In genomic region chr21:43778469-43779335, GRCh38 we compare ENCODE assay signal across 10 cellular contexts. TPM values are rescaled to one million over a fixed set of nuclear protein-coding genes. Genes with fewer than 3 reads are reported as not detected.
A peak's percentile ranks its signal among the peaks of the same experiment; 100 is the strongest.
DNase-seq lines count a peak whose midpoint lies in the region; FAIRE-seq and TF ChIP-seq lines count a peak whose summit lies in the region.
"Had no signal": no experiment of that assay in that cellular context is flagged by ENCODE, and none has a peak within 500 bp of the region (broad histone marks: within the 10 kb centered on the region; RNA-seq: fewer than 3 reads in every experiment).

No MANE protein-coding gene starts in this region.

- H3K79me2 ChIP-seq in OCI-LY1 (ENCODE audit: insufficient read depth, low read length) = no peaks in the 10 kb centered on the region

- H3K27ac ChIP-seq in OCI-LY1 (ENCODE audit: low read depth, low read length, poor library complexity, severe bottlenecking) (peak overlapping the region; percentile 87), skin epidermis (peak overlapping the region in 17 of 21 experiments; percentile 22 to 81 (median 55))

- DNase-seq in GM12891 (ENCODE audit: insufficient read length, low spot score) (no peak), bronchial epithelial cell (ENCODE audit: low read depth) (peak; percentile 79), DMS53 treated with DMSO at 0.1 percent for 48 hours (lab: John Stamatoyannopoulos, UW; ENCODE audit: unreplicated experiment) (no peak), GM20000 (ENCODE audit: low spot score) (no peak), HuH-7.5 (ENCODE audit: low spot score) (no peak)
- DNase-seq: NCI-H2171, T1000 had no signal

- H3K4me1 ChIP-seq in OCI-LY1 (ENCODE audit: insufficient read depth, low read length, severe bottlenecking) = peaks cover 71% of the 10 kb centered on the region

- no peaks in the 10 kb centered on the region for H4K20me1 ChIP-seq in OCI-LY1 (ENCODE audit: insufficient read depth, low read length)

- H2AFZ ChIP-seq in OCI-LY1 (ENCODE audit: low read length) = no peak overlapping the region

- peak overlapping the region; percentile 58 for H3K9ac ChIP-seq in OCI-LY1 (ENCODE audit: low read length)

- H3K27me3 ChIP-seq in OCI-LY1 (ENCODE audit: insufficient read depth, low read length) = no peaks in the 10 kb centered on the region
- no peaks in the 10 kb centered on the region for H3K27me3 ChIP-seq in bronchial epithelial cell (ENCODE audit: control insufficient read depth, insufficient read depth, low read length)

- TF ChIP-seq CTCF in OCI-LY1 (IDR thresholded peaks at IDR 0.05; ENCODE audit: low read length) (peak; percentile 15; the same call in 1 of the 2 replicates), bronchial epithelial cell (IDR thresholded peaks at IDR 0.05; ENCODE audit: insufficient read depth, low read length, severe bottlenecking) (no peak), GM20000 (IDR thresholded peaks at IDR 0.05; ENCODE audit: extremely low read depth, missing control alignments) (no peak)

- H3K4me2 ChIP-seq in OCI-LY1 (ENCODE audit: low read length) = peak overlapping the region; percentile 71

- H3F3A ChIP-seq in OCI-LY1 (ENCODE audit: insufficient read depth, low read length) = peaks cover 10% of the 10 kb centered on the region

- no peak for TF ChIP-seq POLR2A in GM12891 (IDR thresholded peaks at IDR 0.05; ENCODE audit: low read depth, low read length)

- H3K36me3 ChIP-seq in OCI-LY1 (ENCODE audit: insufficient read depth, low read length) = peaks cover 11% of the 10 kb centered on the region
- peaks cover 4% of the 10 kb centered on the region for H3K36me3 ChIP-seq in bronchial epithelial cell (ENCODE audit: control insufficient read depth, insufficient read depth, low read length)

- H3K9me2 ChIP-seq in OCI-LY1 (ENCODE audit: low read depth, low read length) = no peaks in the 10 kb centered on the region

- FAIRE-seq in GM12891 (lab: Jason Lieb, UNC) (no peak), bronchial epithelial cell (lab: Jason Lieb, UNC) (no peak)
- FAIRE-seq: GM12892 had no signal

- H3K4me3 ChIP-seq in OCI-LY1 (ENCODE audit: low read depth, low read length, poor library complexity, severe bottlenecking) = peak overlapping the region; percentile 39
- no peak overlapping the region for H3K4me3 ChIP-seq in bronchial epithelial cell (ENCODE audit: low read depth, low read length)
- H3K4me3 ChIP-seq in skin epidermis = no peak overlapping the region

- no peaks in the 10 kb centered on the region for H3K9me3 ChIP-seq in OCI-LY1 (ENCODE audit: low read length)

TF ChIP-seq in GM12891, 5 proteins besides CTCF, POLR2A, EP300 and RAD21:
- TF ChIP-seq POLR2AphosphoS5 (IDR thresholded peaks at IDR 0.05; ENCODE audit: low read depth, low read length) (no peak), SPI1 (IDR thresholded peaks at IDR 0.05; ENCODE audit: low read depth, low read length) (peak; percentile 37)

RNA-seq across cellular contexts. Expression of gene CSTB, which starts 2.6 kb away (rescaled TPM):
- polyA plus RNA-seq in GM12891 (2012; ENCODE audit: low read depth, missing spikeins) = 46.0 TPM
- 31.3 and 139 TPM in 2 replicates for total RNA-seq in bronchial epithelial cell

RNA-seq across cellular contexts. Expression of gene RRP1, which starts 10.7 kb away (rescaled TPM):
- polyA plus RNA-seq in GM12891 (2012; ENCODE audit: low read depth, missing spikeins) = 26.4 TPM
- total RNA-seq in bronchial epithelial cell = 27.1 and 34.5 TPM in 2 replicates

RNA-seq across cellular contexts. Expression of gene PDXK, which starts 59.8 kb away (rescaled TPM):
- polyA plus RNA-seq in GM12891 (2012; ENCODE audit: low read depth, missing spikeins) = 49.5 TPM
- 535 and 591 TPM in 2 replicates for total RNA-seq in bronchial epithelial cell
